Comparison of ENCODE assay signal across 1 cellular context in genomic region chr11:123169821-123170220, GRCh38.
TF ChIP-seq lines count a peak whose summit lies in the region.

No MANE protein-coding gene starts in this region.

TF ChIP-seq in WTC11, 78 proteins besides CTCF, POLR2A, EP300 and RAD21 (continued from another document):
- no peak for TF ChIP-seq ZNF232 (CRISPR knock-in tag; IDR thresholded peaks at IDR 0.05)
- no peak for TF ChIP-seq NR1H2 (CRISPR knock-in tag; IDR thresholded peaks at IDR 0.05)
- TF ChIP-seq, protein P1, sequence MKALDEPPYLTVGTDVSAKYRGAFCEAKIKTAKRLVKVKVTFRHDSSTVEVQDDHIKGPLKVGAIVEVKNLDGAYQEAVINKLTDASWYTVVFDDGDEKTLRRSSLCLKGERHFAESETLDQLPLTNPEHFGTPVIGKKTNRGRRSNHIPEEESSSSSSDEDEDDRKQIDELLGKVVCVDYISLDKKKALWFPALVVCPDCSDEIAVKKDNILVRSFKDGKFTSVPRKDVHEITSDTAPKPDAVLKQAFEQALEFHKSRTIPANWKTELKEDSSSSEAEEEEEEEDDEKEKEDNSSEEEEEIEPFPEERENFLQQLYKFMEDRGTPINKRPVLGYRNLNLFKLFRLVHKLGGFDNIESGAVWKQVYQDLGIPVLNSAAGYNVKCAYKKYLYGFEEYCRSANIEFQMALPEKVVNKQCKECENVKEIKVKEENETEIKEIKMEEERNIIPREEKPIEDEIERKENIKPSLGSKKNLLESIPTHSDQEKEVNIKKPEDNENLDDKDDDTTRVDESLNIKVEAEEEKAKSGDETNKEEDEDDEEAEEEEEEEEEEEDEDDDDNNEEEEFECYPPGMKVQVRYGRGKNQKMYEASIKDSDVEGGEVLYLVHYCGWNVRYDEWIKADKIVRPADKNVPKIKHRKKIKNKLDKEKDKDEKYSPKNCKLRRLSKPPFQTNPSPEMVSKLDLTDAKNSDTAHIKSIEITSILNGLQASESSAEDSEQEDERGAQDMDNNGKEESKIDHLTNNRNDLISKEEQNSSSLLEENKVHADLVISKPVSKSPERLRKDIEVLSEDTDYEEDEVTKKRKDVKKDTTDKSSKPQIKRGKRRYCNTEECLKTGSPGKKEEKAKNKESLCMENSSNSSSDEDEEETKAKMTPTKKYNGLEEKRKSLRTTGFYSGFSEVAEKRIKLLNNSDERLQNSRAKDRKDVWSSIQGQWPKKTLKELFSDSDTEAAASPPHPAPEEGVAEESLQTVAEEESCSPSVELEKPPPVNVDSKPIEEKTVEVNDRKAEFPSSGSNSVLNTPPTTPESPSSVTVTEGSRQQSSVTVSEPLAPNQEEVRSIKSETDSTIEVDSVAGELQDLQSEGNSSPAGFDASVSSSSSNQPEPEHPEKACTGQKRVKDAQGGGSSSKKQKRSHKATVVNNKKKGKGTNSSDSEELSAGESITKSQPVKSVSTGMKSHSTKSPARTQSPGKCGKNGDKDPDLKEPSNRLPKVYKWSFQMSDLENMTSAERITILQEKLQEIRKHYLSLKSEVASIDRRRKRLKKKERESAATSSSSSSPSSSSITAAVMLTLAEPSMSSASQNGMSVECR (CRISPR knock-in tag; IDR thresholded peaks at IDR 0.05; ENCODE audit: borderline replicate concordance) = no peak
- TF ChIP-seq, protein P2, sequence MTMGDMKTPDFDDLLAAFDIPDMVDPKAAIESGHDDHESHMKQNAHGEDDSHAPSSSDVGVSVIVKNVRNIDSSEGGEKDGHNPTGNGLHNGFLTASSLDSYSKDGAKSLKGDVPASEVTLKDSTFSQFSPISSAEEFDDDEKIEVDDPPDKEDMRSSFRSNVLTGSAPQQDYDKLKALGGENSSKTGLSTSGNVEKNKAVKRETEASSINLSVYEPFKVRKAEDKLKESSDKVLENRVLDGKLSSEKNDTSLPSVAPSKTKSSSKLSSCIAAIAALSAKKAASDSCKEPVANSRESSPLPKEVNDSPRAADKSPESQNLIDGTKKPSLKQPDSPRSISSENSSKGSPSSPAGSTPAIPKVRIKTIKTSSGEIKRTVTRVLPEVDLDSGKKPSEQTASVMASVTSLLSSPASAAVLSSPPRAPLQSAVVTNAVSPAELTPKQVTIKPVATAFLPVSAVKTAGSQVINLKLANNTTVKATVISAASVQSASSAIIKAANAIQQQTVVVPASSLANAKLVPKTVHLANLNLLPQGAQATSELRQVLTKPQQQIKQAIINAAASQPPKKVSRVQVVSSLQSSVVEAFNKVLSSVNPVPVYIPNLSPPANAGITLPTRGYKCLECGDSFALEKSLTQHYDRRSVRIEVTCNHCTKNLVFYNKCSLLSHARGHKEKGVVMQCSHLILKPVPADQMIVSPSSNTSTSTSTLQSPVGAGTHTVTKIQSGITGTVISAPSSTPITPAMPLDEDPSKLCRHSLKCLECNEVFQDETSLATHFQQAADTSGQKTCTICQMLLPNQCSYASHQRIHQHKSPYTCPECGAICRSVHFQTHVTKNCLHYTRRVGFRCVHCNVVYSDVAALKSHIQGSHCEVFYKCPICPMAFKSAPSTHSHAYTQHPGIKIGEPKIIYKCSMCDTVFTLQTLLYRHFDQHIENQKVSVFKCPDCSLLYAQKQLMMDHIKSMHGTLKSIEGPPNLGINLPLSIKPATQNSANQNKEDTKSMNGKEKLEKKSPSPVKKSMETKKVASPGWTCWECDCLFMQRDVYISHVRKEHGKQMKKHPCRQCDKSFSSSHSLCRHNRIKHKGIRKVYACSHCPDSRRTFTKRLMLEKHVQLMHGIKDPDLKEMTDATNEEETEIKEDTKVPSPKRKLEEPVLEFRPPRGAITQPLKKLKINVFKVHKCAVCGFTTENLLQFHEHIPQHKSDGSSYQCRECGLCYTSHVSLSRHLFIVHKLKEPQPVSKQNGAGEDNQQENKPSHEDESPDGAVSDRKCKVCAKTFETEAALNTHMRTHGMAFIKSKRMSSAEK (CRISPR knock-in tag; IDR thresholded peaks at IDR 0.05; ENCODE audit: borderline replicate concordance) = no peak
- no peak for TF ChIP-seq FOXK1 (CRISPR knock-in tag; IDR thresholded peaks at IDR 0.05)
- no peak for TF ChIP-seq NR2C2 (CRISPR knock-in tag; IDR thresholded peaks at IDR 0.05)
- TF ChIP-seq, protein P3, sequence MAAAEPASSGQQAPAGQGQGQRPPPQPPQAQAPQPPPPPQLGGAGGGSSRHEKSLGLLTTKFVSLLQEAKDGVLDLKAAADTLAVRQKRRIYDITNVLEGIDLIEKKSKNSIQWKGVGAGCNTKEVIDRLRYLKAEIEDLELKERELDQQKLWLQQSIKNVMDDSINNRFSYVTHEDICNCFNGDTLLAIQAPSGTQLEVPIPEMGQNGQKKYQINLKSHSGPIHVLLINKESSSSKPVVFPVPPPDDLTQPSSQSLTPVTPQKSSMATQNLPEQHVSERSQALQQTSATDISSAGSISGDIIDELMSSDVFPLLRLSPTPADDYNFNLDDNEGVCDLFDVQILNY (CRISPR knock-in tag; IDR thresholded peaks at IDR 0.05) = no peak
- TF ChIP-seq CBFB (CRISPR knock-in tag; IDR thresholded peaks at IDR 0.05; ENCODE audit: low read depth) = no peak
- no peak for TF ChIP-seq KAT7 (CRISPR knock-in tag; IDR thresholded peaks at IDR 0.05; ENCODE audit: borderline replicate concordance)
